ENCODE assay signal across 9 cellular contexts in genomic region chr16:3158014-3158497, GRCh38. TPM values are rescaled to one million over a fixed set of nuclear protein-coding genes. Genes with fewer than 3 reads are reported as not detected.
A peak's percentile ranks its signal among the peaks of the same experiment; 100 is the strongest.
DNase-seq lines count a peak whose midpoint lies in the region; ATAC-seq, FAIRE-seq and TF ChIP-seq lines count a peak whose summit lies in the region.
"Had no signal": no experiment of that assay in that cellular context is flagged by ENCODE, and none has a peak within 500 bp of the region (broad histone marks: within the 10 kb centered on the region; RNA-seq: fewer than 3 reads in every experiment).

No MANE protein-coding gene starts in this region.

- H3K4me3 Mint-ChIP-seq in GM23338 (peak overlapping the region; percentile 84), glutamatergic neuron (ENCODE audit: unreplicated experiment) (peak overlapping the region; percentile 87)

- no peaks in the 10 kb centered on the region for H4K20me1 ChIP-seq in GM23338 (replicated peaks; ENCODE audit: insufficient read depth)

- H3K9ac ChIP-seq in rectal smooth muscle tissue (ENCODE audit: low read length) = peak overlapping the region; percentile 45

- H3K9me3 Mint-ChIP-seq in GM23338 = peaks cover 10% of the 10 kb centered on the region; the same call in 2 of the 3 replicates
- H3K9me3 Mint-ChIP-seq in glutamatergic neuron (ENCODE audit: unreplicated experiment) = peaks cover 25% of the 10 kb centered on the region

- H2AFZ ChIP-seq in GM23338 = peak overlapping the region; percentile 80

- BruUV-seq in A673 (replicated peaks; lab: Mats Ljungman, UMichigan) = no TSS peak

- peaks cover 41% of the 10 kb centered on the region for H3K27me3 Mint-ChIP-seq in GM23338 (ENCODE audit: insufficient read depth, low read depth, poor library complexity)
- peaks cover 31% of the 10 kb centered on the region for H3K27me3 Mint-ChIP-seq in glutamatergic neuron (ENCODE audit: unreplicated experiment)

- H3K36me3 ChIP-seq in A673 (ENCODE audit: insufficient read depth, low read length, poor library complexity, severe bottlenecking) (no peaks in the 10 kb centered on the region), GM23338 (ENCODE audit: insufficient read depth) (no peaks in the 10 kb centered on the region), WERI-Rb-1 (no peaks in the 10 kb centered on the region), rectal smooth muscle tissue (ENCODE audit: control insufficient read depth, insufficient read depth, low read length) (no peaks in the 10 kb centered on the region)

- intact Hi-C loops in A673 (cut with micrococcal nuclease; ENCODE audit: unreplicated experiment) = loop anchor here (10.0 kb wide), 1 partner anchor 103 kb away; no protein-coding TSS in a partner anchor

- peak; percentile 22 for ATAC-seq in GM23338

- H3K4me3 ChIP-seq in A673 (ENCODE audit: low read depth, low read length, poor library complexity, severe bottlenecking) = peak overlapping the region; percentile 94
- H3K4me3 ChIP-seq in GM23338 = peak overlapping the region; percentile 62
- peak overlapping the region; percentile 62 for H3K4me3 ChIP-seq in WERI-Rb-1 (ENCODE audit: low read depth, low read length)
- peak overlapping the region; percentile 88 for H3K4me3 ChIP-seq in rectal smooth muscle tissue (ENCODE audit: low read length)

- H3K27ac Mint-ChIP-seq in GM23338 (no peak overlapping the region), glutamatergic neuron (ENCODE audit: unreplicated experiment) (peak overlapping the region; percentile 66)

- H3K79me2 ChIP-seq in GM23338 (replicated peaks; ENCODE audit: insufficient read depth) = no peaks in the 10 kb centered on the region

- no peak for FAIRE-seq in GM12892 (lab: Jason Lieb, UNC)

- H3K36me3 Mint-ChIP-seq in GM23338 (ENCODE audit: low read depth) (peaks cover 2% of the 10 kb centered on the region; the same call in 1 of the 3 replicates), glutamatergic neuron (ENCODE audit: unreplicated experiment) (no peaks in the 10 kb centered on the region)

- CTCF ChIA-PET in A673 (lab: Charles Lee) = no interaction called here

- H3K4me2 ChIP-seq in GM23338 = peak overlapping the region; percentile 99

- DNase-seq in A673 (ENCODE audit: low spot score) = no peak
- peak; percentile 47 for DNase-seq in GM23338 (ENCODE audit: low spot score)
- no peak for DNase-seq in WERI-Rb-1
- no peak for DNase-seq in glutamatergic neuron
- DNase-seq in GM12892 (ENCODE audit: insufficient read length) = no peak
- DNase-seq in activated effector memory CD4-positive, alpha-beta T cell treated with anti-CD3 and anti-CD28 coated beads, Interleukin-2, amount 50 U/mL, for 16 hours = no peak
- no peak for DNase-seq in AG08396 (ENCODE audit: low spot score)

- no peak for TF ChIP-seq POLR2A in GM12892 (IDR thresholded peaks at IDR 0.05; ENCODE audit: low read depth, low read length)

- H3K4me1 ChIP-seq in A673 (ENCODE audit: insufficient read depth, low read length, poor library complexity, severe bottlenecking) = no peaks in the 10 kb centered on the region
- H3K4me1 ChIP-seq in GM23338 (ENCODE audit: insufficient read depth) = no peaks in the 10 kb centered on the region
- H3K4me1 ChIP-seq in rectal smooth muscle tissue (ENCODE audit: control insufficient read depth, insufficient read depth, low read length) = no peaks in the 10 kb centered on the region

- H3K9me2 ChIP-seq in GM23338 (ENCODE audit: insufficient read depth) = no peaks in the 10 kb centered on the region

- H3K27ac ChIP-seq in A673 (ENCODE audit: low read depth, low read length, poor library complexity, severe bottlenecking) (no peak overlapping the region), GM23338 (ENCODE audit: low read depth) (no peak overlapping the region), WERI-Rb-1 (no peak overlapping the region), rectal smooth muscle tissue (ENCODE audit: low read depth, low read length) (peak overlapping the region; percentile 64)

- peaks cover 28% of the 10 kb centered on the region for H3F3A ChIP-seq in GM23338 (replicated peaks; ENCODE audit: low read depth)

- TF ChIP-seq CTCF in A673 (conservative IDR thresholded peaks at IDR 0.05; ENCODE audit: low read depth, low read length) (no peak), GM23338 (conservative IDR thresholded peaks at IDR 0.05; ENCODE audit: low read depth in 2 of 2) (no peak), WERI-Rb-1 (IDR thresholded peaks at IDR 0.05; ENCODE audit: low read depth, low read length) (no peak), glutamatergic neuron (IDR thresholded peaks at IDR 0.05; ENCODE audit: partially characterized antibody, unreplicated experiment) (no peak)

- H3K4me1 Mint-ChIP-seq in GM23338 = peaks cover 2% of the 10 kb centered on the region; the same call in 1 of the 3 replicates
- peaks cover 2% of the 10 kb centered on the region for H3K4me1 Mint-ChIP-seq in glutamatergic neuron (ENCODE audit: low read depth, unreplicated experiment)

- no peaks in the 10 kb centered on the region for H3K9me3 ChIP-seq in A673 (ENCODE audit: low read depth, low read length, poor library complexity, severe bottlenecking)
- H3K9me3 ChIP-seq in WERI-Rb-1 (ENCODE audit: severe bottlenecking) = no peaks in the 10 kb centered on the region

- POLR2A ChIA-PET in A673 (lab: Charles Lee; ENCODE audit: low non-redundant PET) = no interaction called here

- H3K27me3 ChIP-seq in A673 (replicated peaks; ENCODE audit: insufficient read depth, low read depth, low read length, poor library complexity) (no peaks in the 10 kb centered on the region), GM23338 (ENCODE audit: insufficient read depth) (peaks cover 9% of the 10 kb centered on the region), WERI-Rb-1 (ENCODE audit: insufficient read depth, low read depth, severe bottlenecking) (peaks cover 2% of the 10 kb centered on the region), rectal smooth muscle tissue (ENCODE audit: control insufficient read depth, insufficient read depth, low read length) (no peaks in the 10 kb centered on the region)

TF ChIP-seq in GM23338, 12 proteins besides CTCF, POLR2A, EP300 and RAD21 (continues in another document):
- TF ChIP-seq JUNB (IDR thresholded peaks at IDR 0.05; ENCODE audit: unreplicated experiment) (no peak), ZNF114 (CRISPR knock-in tag; IDR thresholded peaks at IDR 0.05) (no peak), EZH2 (IDR thresholded peaks at IDR 0.05; ENCODE audit: low read depth, unreplicated experiment) (no peak), NANOG (IDR thresholded peaks at IDR 0.05; ENCODE audit: borderline replicate concordance) (no peak), ZNF331 (CRISPR knock-in tag; IDR thresholded peaks at IDR 0.05; ENCODE audit: low read depth) (no peak), REST (IDR thresholded peaks at IDR 0.05; ENCODE audit: unreplicated experiment) (no peak), POLR2AphosphoS5 (IDR thresholded peaks at IDR 0.05; ENCODE audit: low read depth) (no peak)

RNA-seq across cellular contexts. Expression of gene ZNF213, which starts 23.2 kb away (rescaled TPM):
- total RNA-seq in A673 (2021) (16.0 and 16.1 TPM in 2 replicates), glutamatergic neuron (ENCODE audit: unreplicated experiment) (18.7 TPM)
- total RNA-seq in GM23338 (2014; rRNA removed; shearing (Covaris generic)) = 10.4 and 10.6 TPM in 2 replicates
- polyA plus RNA-seq in GM23338 (2016; fragmentation: Nextera tagmentation; extraction: Ambion mirVana) = 2.9 and 3.5 TPM in 2 replicates
- 1.6 TPM for polyA plus RNA-seq in GM12892 (2012; ENCODE audit: missing spikeins)

RNA-seq across cellular contexts. Expression of gene OR1F1, which starts 29.9 kb away (rescaled TPM):
- total RNA-seq in A673 (2021) (not detected in 2 replicates), glutamatergic neuron (ENCODE audit: unreplicated experiment) (not detected)
- total RNA-seq in GM23338 (2014; rRNA removed; shearing (Covaris generic)) = 0.38 TPM in 1 of 2 replicates, not detected in the other
- not detected in 2 replicates for polyA plus RNA-seq in GM23338 (2016; fragmentation: Nextera tagmentation; extraction: Ambion mirVana)
- polyA plus RNA-seq in GM12892 (2012; ENCODE audit: missing spikeins) = not detected
- total RNA-seq: myocyte had no signal

RNA-seq across cellular contexts. Expression of gene ZNF205, which starts 45.7 kb away (rescaled TPM):
- total RNA-seq in A673 (2021) = 16.8 and 19.0 TPM in 2 replicates
- total RNA-seq in GM23338 (2014; rRNA removed; shearing (Covaris generic)) = 29.1 and 29.9 TPM in 2 replicates
- polyA plus RNA-seq in GM23338 (2016; fragmentation: Nextera tagmentation; extraction: Ambion mirVana) = 15.7 and 16.6 TPM in 2 replicates
- 31.6 TPM for total RNA-seq in glutamatergic neuron (ENCODE audit: unreplicated experiment)
- not detected for polyA plus RNA-seq in GM12892 (2012; ENCODE audit: missing spikeins)

RNA-seq across cellular contexts. Expression of gene ZSCAN10, which starts 59.0 kb away (rescaled TPM):
- total RNA-seq in A673 (2021) (not detected in 2 replicates), glutamatergic neuron (ENCODE audit: unreplicated experiment) (0.74 TPM)
- total RNA-seq in GM23338 (2014; rRNA removed; shearing (Covaris generic)) = 434 and 519 TPM in 2 replicates
- 217 and 220 TPM in 2 replicates for polyA plus RNA-seq in GM23338 (2016; fragmentation: Nextera tagmentation; extraction: Ambion mirVana)
- polyA plus RNA-seq in GM12892 (2012; ENCODE audit: missing spikeins) = not detected
- total RNA-seq: myocyte had no signal
